Comparison of ENCODE assay signal across 16 cellular contexts in genomic region chr14:39247256-39247655, GRCh38. TPM values are rescaled to one million over a fixed set of nuclear protein-coding genes. Genes with fewer than 3 reads are reported as not detected.
A peak's percentile ranks its signal among the peaks of the same experiment; 100 is the strongest.
DNase-seq lines count a peak whose midpoint lies in the region; ATAC-seq, FAIRE-seq and TF ChIP-seq lines count a peak whose summit lies in the region.
"Had no signal": no experiment of that assay in that cellular context is flagged by ENCODE, and none has a peak within 500 bp of the region (broad histone marks: within the 10 kb centered on the region; RNA-seq: fewer than 3 reads in every experiment).

No MANE protein-coding gene starts in this region.

- H3K36me3 ChIP-seq in bronchial epithelial cell (ENCODE audit: control insufficient read depth, insufficient read depth, low read length) = no peaks in the 10 kb centered on the region
- no peaks in the 10 kb centered on the region for H3K36me3 ChIP-seq in kidney epithelial cell (ENCODE audit: control insufficient read depth, insufficient read depth, low read length)

- H3K4me3 ChIP-seq in AG10803 (ENCODE audit: low read length) = no peak overlapping the region
- no peak overlapping the region for H3K4me3 ChIP-seq in bronchial epithelial cell (ENCODE audit: low read depth, low read length)
- H3K4me3 ChIP-seq in kidney epithelial cell (ENCODE audit: low read depth, low read length) = no peak overlapping the region

- ATAC-seq in HG03460 (IDR thresholded peaks at IDR 0.05; ENCODE audit: unreplicated experiment) = no peak
- ATAC-seq: naive thymus-derived CD4-positive, alpha-beta T cell; sciatic nerve; stimulated activated naive CD8-positive, alpha-beta T cell treated with anti-CD3 and anti-CD28 coated beads, Interleukin-15, amount 100 ng/mL, for 72 hours had no signal

- peak; percentile 86 for DNase-seq in AG10803 (ENCODE audit: low read depth)
- DNase-seq in HTR-8/SVneo (ENCODE audit: insufficient read length, low spot score) = peak; percentile 26
- peak; percentile 92 for DNase-seq in bronchial epithelial cell (ENCODE audit: low read depth)
- DNase-seq in kidney epithelial cell (ENCODE audit: low read depth) = peak; percentile 52
- no peak for DNase-seq in stimulated activated CD4-positive, alpha-beta T cell treated with anti-CD3 and anti-CD28 coated beads, Interleukin-4, amount 100 ng/mL, for 1 hour
- DNase-seq in globus pallidus (ENCODE audit: low spot score) = no peak
- no peak for DNase-seq in NCI-H2107 (lab: John Stamatoyannopoulos, UW)
- DNase-seq: activated naive CD4-positive, alpha-beta T cell treated with anti-CD3 and anti-CD28 coated beads for 36 hours; GF-D8; KBM-7; naive thymus-derived CD4-positive, alpha-beta T cell; NCI-H1694; NCI-H82; stimulated activated naive CD8-positive, alpha-beta T cell treated with anti-CD3 and anti-CD28 coated beads, Interleukin-15, amount 100 ng/mL, for 72 hours had no signal

- FAIRE-seq in HTR-8/SVneo (lab: Jason Lieb, UNC) (no peak), bronchial epithelial cell (lab: Jason Lieb, UNC) (peak; percentile 76)

- no peak for TF ChIP-seq CTCF in AG10803 (conservative IDR thresholded peaks at IDR 0.05; ENCODE audit: low read length)
- no peak for TF ChIP-seq CTCF in bronchial epithelial cell (IDR thresholded peaks at IDR 0.05; ENCODE audit: insufficient read depth, low read length, severe bottlenecking)
- no peak for TF ChIP-seq CTCF in kidney epithelial cell (IDR thresholded peaks at IDR 0.05; ENCODE audit: insufficient read depth, low read length, poor library complexity, severe bottlenecking)

- H3K27me3 ChIP-seq in bronchial epithelial cell (ENCODE audit: control insufficient read depth, insufficient read depth, low read length) (no peaks in the 10 kb centered on the region), kidney epithelial cell (ENCODE audit: control insufficient read depth, insufficient read depth, low read length) (no peaks in the 10 kb centered on the region)

RNA-seq across cellular contexts. Expression of gene MIA2, which starts 13.5 kb away (rescaled TPM):
- 41.9 and 54.3 TPM in 2 replicates for total RNA-seq in bronchial epithelial cell
- 38.6 and 41.2 TPM in 2 replicates for total RNA-seq in kidney epithelial cell

Comparison
In these comparisons a context has a peak if more than half of its experiments do, and no peak if none do; other contexts are left out.
1. DNase-seq: peak in AG10803 (single experiment), HTR-8/SVneo (single experiment), bronchial epithelial cell (single experiment) and kidney epithelial cell (single experiment); none in stimulated activated CD4-positive, alpha-beta T cell treated with anti-CD3 and anti-CD28 coated beads, Interleukin-4, amount 100 ng/mL, for 1 hour (single experiment), globus pallidus (single experiment) and NCI-H2107 (single experiment).